In genomic region chr6:163133691-163134090, GRCh38 we compare ENCODE assay signal across 27 cellular contexts.
"Had no signal": no experiment of that assay in that cellular context is flagged by ENCODE, and none has a peak within 500 bp of the region (broad histone marks: within the 10 kb centered on the region; RNA-seq: fewer than 3 reads in every experiment).

No MANE protein-coding gene starts in this region.

- H3K9me3 Mint-ChIP-seq: dendritic cell treated with granulocyte-macrophage colony-stimulating factor and Interleukin-4, amounts not matched to agents 40 ng/mL and 50 ng/mL, for 4 days; endodermal cell had no signal

- ATAC-seq: effector memory CD8-positive, alpha-beta T cell; esophagus mucosa; foreskin keratinocyte; gastrocnemius medialis; gastroesophageal sphincter; heart left ventricle; heart right ventricle had no signal

- FAIRE-seq: colon, endometrium, endothelial cell of umbilical vein, frontal cortex had no signal

- H3K4me1 Mint-ChIP-seq: endodermal cell had no signal

- H3K27me3 Mint-ChIP-seq: dendritic cell treated with granulocyte-macrophage colony-stimulating factor and Interleukin-4, amounts not matched to agents 40 ng/mL and 50 ng/mL, for 4 days had no signal

- H3K27me3 ChIP-seq: colonic mucosa, dorsolateral prefrontal cortex, esophagus squamous epithelium, foreskin keratinocyte, gastrocnemius medialis, gastroesophageal sphincter, heart left ventricle, heart right ventricle had no signal

- H3K4me3 ChIP-seq: colonic mucosa, coronary artery, esophagus squamous epithelium, gastrocnemius medialis, gastroesophageal sphincter, heart left ventricle, heart right ventricle had no signal

- H3K27ac Mint-ChIP-seq: dendritic cell treated with granulocyte-macrophage colony-stimulating factor and Interleukin-4, amounts not matched to agents 40 ng/mL and 50 ng/mL, for 4 days; effector memory CD8-positive, alpha-beta T cell; endodermal cell had no signal

- H3K36me3 ChIP-seq: colonic mucosa, esophagus squamous epithelium, gastrocnemius medialis, gastroesophageal sphincter, heart left ventricle, heart right ventricle had no signal

- DNase-seq: colonic mucosa; cortex of kidney; dermis blood vessel endothelial cell; dorsolateral prefrontal cortex; effector CD4-positive, alpha-beta T cell; effector CD8-positive, alpha-beta T cell; effector memory CD4-positive, alpha-beta T cell; effector memory CD8-positive, alpha-beta T cell; endodermal cell; erythroblast; esophagus squamous epithelium; foreskin fibroblast; foreskin keratinocyte; foreskin melanocyte; gastrocnemius medialis; glutamatergic neuron; heart left ventricle; heart right ventricle had no signal

- H3K27ac ChIP-seq: colonic mucosa, coronary artery, epithelial cell of prostate, esophagus squamous epithelium, foreskin keratinocyte, gastrocnemius medialis, gastroesophageal sphincter, heart left ventricle, heart right ventricle had no signal

- H3K4me3 Mint-ChIP-seq: dendritic cell treated with granulocyte-macrophage colony-stimulating factor and Interleukin-4, amounts not matched to agents 40 ng/mL and 50 ng/mL, for 4 days; effector memory CD8-positive, alpha-beta T cell; endodermal cell had no signal

- H3K4me1 ChIP-seq: colonic mucosa, esophagus squamous epithelium, foreskin keratinocyte, gastrocnemius medialis, gastroesophageal sphincter, heart left ventricle, heart right ventricle had no signal

- H3K9me3 ChIP-seq: colonic mucosa, esophagus squamous epithelium, gastrocnemius medialis, gastroesophageal sphincter, heart left ventricle, heart right ventricle had no signal
